Comparison of ENCODE assay signal across 7 cellular contexts in the genomic region with DNA sequence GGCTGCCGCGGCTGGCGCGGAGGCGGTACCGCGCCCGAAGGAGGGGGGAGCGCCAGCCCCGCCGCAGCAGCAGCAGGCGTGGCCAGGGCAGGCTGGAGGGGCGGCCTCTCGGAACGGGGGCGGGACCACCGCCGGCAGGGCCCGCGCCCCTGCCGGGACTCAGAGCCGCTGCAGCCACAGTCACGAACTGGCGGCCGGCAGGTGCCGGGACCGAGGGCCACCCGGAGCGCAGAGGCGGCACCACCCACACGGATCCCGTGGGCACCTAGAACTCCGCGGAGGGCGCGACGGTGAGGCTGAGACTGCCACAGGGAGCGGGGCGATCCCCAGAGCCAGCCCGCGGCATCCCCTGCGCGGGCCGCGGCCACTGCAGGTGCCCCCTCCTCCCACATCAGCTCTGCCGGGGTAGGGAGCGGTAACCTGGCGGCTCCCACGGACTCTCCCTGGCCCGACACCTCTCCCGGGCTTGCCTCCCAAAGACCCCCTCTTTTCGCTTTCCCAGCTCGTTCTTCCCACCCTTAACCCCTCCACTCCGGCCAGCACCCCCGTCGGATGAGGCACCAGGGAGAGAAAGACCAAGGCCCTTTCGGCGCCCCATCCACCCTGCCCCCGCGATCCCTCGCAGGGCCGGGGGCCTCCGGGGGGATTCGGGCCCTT. TPM values are rescaled to one million over a fixed set of nuclear protein-coding genes. Genes with fewer than 3 reads are reported as not detected.
A peak's percentile ranks its signal among the peaks of the same experiment; 100 is the strongest.
DNase-seq lines count a peak whose midpoint lies in the region; ATAC-seq lines count a peak whose summit lies in the region.

A gene (plus strand): TSS at position 162 of the 657 bp plus-strand sequence. CDS start 944 bp downstream, outside the sequence.

- H3K23ac ChIP-seq in mesendoderm (ENCODE audit: low read length): no peak within 1 kb of the TSS

- H3K56ac ChIP-seq in mesendoderm (ENCODE audit: low read length): peak within 1 kb of the TSS; percentile 15

- H2AK5ac ChIP-seq in mesendoderm (ENCODE audit: low read length): no peak within 1 kb of the TSS

- H2BK5ac ChIP-seq in mesendoderm (ENCODE audit: low read length): no peak within 1 kb of the TSS

- no CpG with 5 or more reads among the region's 64 CpGs for WGBS in mesendoderm (ENCODE audit: extremely low coverage, insufficient coverage, low lambda C conversion rate)

- peak; percentile 92 for DNase-seq in NCI-H345 (lab: John Stamatoyannopoulos, UW)
- peak; percentile 40 to 43 for DNase-seq in activated CD4-positive, alpha-beta T cell treated with anti-CD3 and anti-CD28 coated beads, Interleukin-2, amount 50 U/mL, for 24 hours (ENCODE audit: low read depth in 1 of 2, low spot score in 1 of 2)
- DNase-seq in mesendoderm: peak; percentile 74
- peak; percentile 30 to 57 for DNase-seq in stimulated activated CD8-positive, alpha-beta memory T cell treated with anti-CD3 and anti-CD28 coated beads, Interleukin-15, amount 100 ng/mL, for 4 hours (ENCODE audit: low read depth in 2 of 2)

- no peak within 1 kb of the TSS for H2BK120ac ChIP-seq in mesendoderm (ENCODE audit: low read depth, low read length)

- H3K79me2 ChIP-seq in mesendoderm (ENCODE audit: control insufficient read depth, insufficient read depth, low read length): no peaks in the 10 kb centered on the region

- no peak within 1 kb of the TSS for H3K4ac ChIP-seq in mesendoderm (ENCODE audit: low read depth, low read length)

- H4K8ac ChIP-seq in mesendoderm (ENCODE audit: low read depth, low read length): no peak within 1 kb of the TSS

- H3K4me3 ChIP-seq in duodenal mucosa (ENCODE audit: low read depth in 1 of 2, low read length in 2 of 2) (peak within 1 kb of the TSS; percentile 22 to 69), mesendoderm (ENCODE audit: low read length) (no peak within 1 kb of the TSS)

- H3K79me1 ChIP-seq in mesendoderm (ENCODE audit: low read length): no peaks in the 10 kb centered on the region

- H3K18ac ChIP-seq in mesendoderm (ENCODE audit: low read length): no peak within 1 kb of the TSS

- H3K27me3 ChIP-seq in duodenal mucosa (ENCODE audit: control insufficient read depth in 1 of 2, insufficient read depth in 2 of 2, low read length in 2 of 2) (peaks cover 36 to 42% of the 10 kb centered on the region in 2 donors), mesendoderm (ENCODE audit: insufficient read depth, low read length, poor library complexity) (peaks cover 41% of the 10 kb centered on the region)

- ATAC-seq in GM18511 (IDR thresholded peaks at IDR 0.05; ENCODE audit: unreplicated experiment): peak; percentile 82
- ATAC-seq in HG03025 (IDR thresholded peaks at IDR 0.05; ENCODE audit: low FRiP score, unreplicated experiment): peak; percentile 63

- no peak within 1 kb of the TSS for H2BK15ac ChIP-seq in mesendoderm (replicated peaks; ENCODE audit: low read depth)

- H3K4me2 ChIP-seq in mesendoderm (ENCODE audit: low read length): peak within 1 kb of the TSS; percentile 64

- H3K27ac ChIP-seq in duodenal mucosa (ENCODE audit: low read depth, low read length) (no peak within 1 kb of the TSS), mesendoderm (ENCODE audit: low read depth, low read length) (no peak within 1 kb of the TSS)

- no peak within 1 kb of the TSS for H4K5ac ChIP-seq in mesendoderm (ENCODE audit: low read length)

- H3K36me3 ChIP-seq in duodenal mucosa (ENCODE audit: control insufficient read depth in 1 of 2, insufficient read depth in 2 of 2, low read length in 2 of 2) (no peaks in the 10 kb centered on the region), mesendoderm (ENCODE audit: control insufficient read depth, insufficient read depth, low read length) (no peaks in the 10 kb centered on the region)

- no peaks in the 10 kb centered on the region for H3K9me3 ChIP-seq in duodenal mucosa (ENCODE audit: control insufficient read depth in 1 of 2, low read length in 2 of 2)

- H3K9ac ChIP-seq in duodenal mucosa (ENCODE audit: low read depth in 1 of 2, low read length in 2 of 2) (peak within 1 kb of the TSS in 1 of 2 donors; percentile 38), mesendoderm (ENCODE audit: low read length) (no peak within 1 kb of the TSS)

- H3K4me1 ChIP-seq in duodenal mucosa (ENCODE audit: control insufficient read depth in 1 of 2, insufficient read depth in 2 of 2, low read length in 2 of 2) (peaks cover 0 to 15% of the 10 kb centered on the region in 2 donors), mesendoderm (ENCODE audit: control insufficient read depth, low read depth, low read length) (no peaks in the 10 kb centered on the region)

RNA-seq across cellular contexts. Expression of the gene that starts here (rescaled TPM):
- polyA plus RNA-seq in mesendoderm (2013, experiment 1 of 2): 0.01 TPM
- 0.03 TPM for polyA plus RNA-seq in mesendoderm (2013, experiment 2 of 2)

Comparison
In these comparisons a context has a peak if more than half of its experiments do, and no peak if none do; other contexts are left out.
1. DNase-seq: peak in every context shown above with its lines; median percentile 92 in NCI-H345; 74 in mesendoderm; 44 in stimulated activated CD8-positive, alpha-beta memory T cell treated with anti-CD3 and anti-CD28 coated beads, Interleukin-15, amount 100 ng/mL, for 4 hours; 42 in activated CD4-positive, alpha-beta T cell treated with anti-CD3 and anti-CD28 coated beads, Interleukin-2, amount 50 U/mL, for 24 hours.